8 cellular contexts compared by ENCODE assay signal in the genomic region with DNA sequence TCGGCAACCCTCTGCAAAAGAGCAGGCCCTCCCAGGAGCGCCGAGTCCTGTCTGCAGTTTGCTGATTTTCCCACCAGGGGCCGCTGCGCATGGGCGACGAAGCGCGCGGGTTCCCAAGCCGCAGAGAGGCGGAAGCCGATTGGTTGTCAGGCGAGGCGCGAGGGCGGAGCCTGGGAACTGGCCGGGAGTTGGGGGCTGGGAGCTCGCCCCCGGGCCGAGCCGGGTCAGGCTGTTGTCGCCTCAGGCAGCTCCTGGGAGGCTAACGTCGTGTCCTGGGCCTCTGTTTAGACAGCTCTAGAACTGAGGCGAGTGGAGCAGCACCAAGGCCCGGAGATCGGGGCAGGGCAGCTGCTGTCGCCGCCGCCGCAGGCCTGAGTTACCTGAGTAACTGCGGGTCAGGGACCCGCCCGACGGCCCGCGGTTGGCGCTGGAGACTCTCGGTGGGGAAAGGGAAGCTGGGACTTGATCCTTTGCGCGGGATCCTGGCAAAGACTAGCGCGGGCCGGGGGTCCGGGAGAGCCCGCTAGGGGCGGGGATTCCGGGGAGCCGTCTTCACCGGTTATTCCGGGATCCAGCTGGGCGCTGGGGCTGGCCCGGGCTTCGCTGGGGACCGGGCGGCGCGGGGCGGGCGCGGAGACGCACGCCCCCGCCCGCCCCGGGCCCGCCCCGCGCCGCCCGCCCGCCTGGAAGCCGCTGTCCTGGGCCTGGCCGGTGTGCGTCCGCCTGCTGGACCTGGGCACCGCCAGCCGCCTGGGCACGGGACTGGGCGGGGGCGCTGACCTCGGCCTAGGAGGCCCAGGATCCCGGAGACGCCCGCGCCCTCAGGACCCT. TPM values are rescaled to one million over a fixed set of nuclear protein-coding genes. Genes with fewer than 3 reads are reported as not detected.
A peak's percentile ranks its signal among the peaks of the same experiment; 100 is the strongest.
DNase-seq lines count a peak whose midpoint lies in the region; ATAC-seq, FAIRE-seq and TF ChIP-seq lines count a peak whose summit lies in the region.

A gene (plus strand): TSS at position 688 of the 831 bp plus-strand sequence. CDS start 607 bp downstream, outside the sequence.

- H3K27me3 ChIP-seq in left ventricle myocardium inferior (ENCODE audit: low read depth): peaks cover 21% of the 10 kb centered on the region
- H3K27me3 ChIP-seq in psoas muscle (ENCODE audit: insufficient read depth in 3 of 3, low read length in 2 of 3): no peaks in the 10 kb centered on the region

- WGBS in psoas muscle, 3 donors: 0 to 1% (median 1%) methylated on average over 34 to 87 of the region's 87 CpGs

- TF ChIP-seq CTCF in GM13976 (IDR thresholded peaks at IDR 0.05; ENCODE audit: borderline replicate concordance, control extremely low read depth, extremely low read depth, insufficient read depth, missing control alignments): peak; percentile 95
- TF ChIP-seq CTCF in left ventricle myocardium inferior (IDR thresholded peaks at IDR 0.05; ENCODE audit: borderline replicate concordance): peak; percentile 98
- peak; percentile 98 for TF ChIP-seq CTCF in psoas muscle (IDR thresholded peaks at IDR 0.05)

- peak within 1 kb of the TSS; percentile 92 for H3K4me3 ChIP-seq in left ventricle myocardium inferior
- peak within 1 kb of the TSS; percentile 90 for H3K4me3 ChIP-seq in psoas muscle

- DNase-seq in GM13976 (ENCODE audit: low spot score) (peak; percentile 93), NCI-H1436 treated with DMSO at 0.1 percent for 48 hours (lab: John Stamatoyannopoulos, UW) (peak; percentile 61), amniotic stem cell (lab: John Stamatoyannopoulos, UW) (peak; percentile 81), left ventricle myocardium inferior (peak; percentile 95), psoas muscle (peak; percentile 96 to 98), urothelium cell line (ENCODE audit: low spot score) (peak; percentile 96)

- intact Hi-C loops in T-helper 1 cell treated with Interleukin-12 subunit alpha and Interleukin-12 subunit beta and Interleukin-4 antibody, amounts not matched to agents 30 ng/mL and 1 ng/mL, for 36 hours (cut with micrococcal nuclease): loop anchor here (1.0 to 5.0 kb wide), 14 partner anchors 14 to 752 kb away; a partner anchor contains a TSS
- intact Hi-C loops in left ventricle myocardium inferior (cut with micrococcal nuclease): loop anchor here (10.0 kb wide), 1 partner anchor 100 kb away; no protein-coding TSS in a partner anchor
- intact Hi-C loops in psoas muscle (cut with DNase I): loop anchor here (1.0 to 5.0 kb wide), 4 partner anchors 52 to 218 kb away; no protein-coding TSS in a partner anchor

- H3K27ac ChIP-seq in left ventricle myocardium inferior (replicated peaks): peak within 1 kb of the TSS; percentile 96
- H3K27ac ChIP-seq in psoas muscle: peak within 1 kb of the TSS; percentile 99

- no peaks in the 10 kb centered on the region for H3K36me3 ChIP-seq in left ventricle myocardium inferior
- no peaks in the 10 kb centered on the region for H3K36me3 ChIP-seq in psoas muscle (ENCODE audit: insufficient read depth in 1 of 2, low read depth in 1 of 2)

- in situ Hi-C loops in GM13976 (cut with MboI; ENCODE audit: low sequenced_read_pairs, unreplicated experiment): loop anchor here (10.0 kb wide), 1 partner anchor 110 kb away; no protein-coding TSS in a partner anchor

- FAIRE-seq in urothelium cell line (lab: Jason Lieb, UNC): no peak

- peak; percentile 59 for ATAC-seq in HG02852 (IDR thresholded peaks at IDR 0.05; ENCODE audit: unreplicated experiment)
- ATAC-seq in psoas muscle: peak; percentile 73 to 83 (median 82)

- H3K4me1 ChIP-seq in left ventricle myocardium inferior (peaks cover 60% of the 10 kb centered on the region), psoas muscle (peaks cover 51% of the 10 kb centered on the region)

- no peaks in the 10 kb centered on the region for H3K9me3 ChIP-seq in left ventricle myocardium inferior (replicated peaks)
- no peaks in the 10 kb centered on the region for H3K9me3 ChIP-seq in psoas muscle

RNA-seq across cellular contexts. Expression of the gene that starts here (rescaled TPM):
- total RNA-seq in T-helper 1 cell treated with Interleukin-12 subunit alpha and Interleukin-12 subunit beta and Interleukin-4 antibody, amounts not matched to agents 30 ng/mL and 1 ng/mL, for 36 hours: 105 and 110 TPM in 2 replicates
- total RNA-seq in left ventricle myocardium inferior (32.0 TPM), psoas muscle (100 to 1,000 TPM in 3 of 4 donors, 10 to 100 TPM in 1; 97.5 to 147 (median 112) TPM)
- 100 to 1,000 TPM in 1 of 3 donors, 10 to 100 TPM in 2; 52.1 to 133 (median 66.4) TPM for polyA plus RNA-seq in psoas muscle

Comparison
In these comparisons a context has a peak if more than half of its experiments do, and no peak if none do; other contexts are left out.
1. Peak in every context shown above with its lines: DNase-seq, ATAC-seq, H3K4me3 ChIP-seq and H3K27ac ChIP-seq.